ENCODE assay signal across 10 cellular contexts in the genomic region with DNA sequence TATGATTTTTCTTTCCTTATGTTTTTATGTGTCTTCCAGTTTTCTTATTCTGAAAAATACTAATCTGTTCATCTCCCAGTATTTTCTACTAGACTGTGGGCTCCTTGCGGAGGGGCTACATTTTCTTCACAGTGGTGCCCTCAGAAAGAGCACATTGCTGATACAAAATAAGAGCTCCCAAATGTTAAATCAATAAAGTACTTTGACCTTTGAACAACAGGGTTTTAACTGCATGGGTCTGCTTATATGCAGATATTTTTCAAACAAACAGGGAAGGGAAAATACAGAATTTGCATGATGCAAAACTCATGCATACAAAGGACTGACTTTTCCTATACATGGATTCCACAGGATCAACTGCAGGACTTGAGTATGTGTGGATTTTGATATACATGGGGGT.
"Had no signal": no experiment of that assay in that cellular context is flagged by ENCODE, and none has a peak within 500 bp of the region (broad histone marks: within the 10 kb centered on the region; RNA-seq: fewer than 3 reads in every experiment).

No MANE protein-coding gene starts in this region.

- H3K4me1 ChIP-seq: HAP-1 had no signal

- H3K9ac ChIP-seq: GM23248 had no signal

- H3K4me3 ChIP-seq: GM23248, HAP-1, K562 had no signal

- ATAC-seq: HCT116, K562 had no signal

- H3K27ac ChIP-seq: GM23248, HL-60 had no signal

- H3K36me3 ChIP-seq: HAP-1 had no signal

- H3K9me3 ChIP-seq: HAP-1 had no signal

- DNase-seq: GM23248, GOT3, H7, HFFc6, IMR-90, KG1 had no signal
